2 cellular contexts compared by ENCODE assay signal in genomic region chr18:70296781-70297180, GRCh38.
TF ChIP-seq lines count a peak whose summit lies in the region.

No MANE protein-coding gene starts in this region.

TF ChIP-seq in A549, 52 proteins besides CTCF, POLR2A, EP300 and RAD21 (continued from another document):
- TF ChIP-seq BHLHE40 (IDR thresholded peaks at IDR 0.05; ENCODE audit: low read depth, low read length): no peak
- TF ChIP-seq MAX (IDR thresholded peaks at IDR 0.05): no peak
- no peak for TF ChIP-seq HMGXB4 (CRISPR knock-in tag; IDR thresholded peaks at IDR 0.05; ENCODE audit: borderline replicate concordance)
- TF ChIP-seq MYC (IDR thresholded peaks at IDR 0.05; ENCODE audit: borderline replicate concordance, low read length): no peak
- no peak for TF ChIP-seq GATA3 (IDR thresholded peaks at IDR 0.05; ENCODE audit: borderline replicate concordance)
- TF ChIP-seq CBX8 (IDR thresholded peaks at IDR 0.05): no peak
- TF ChIP-seq POLR2AphosphoS2 (conservative IDR thresholded peaks at IDR 0.05; ENCODE audit: low read length): no peak
- no peak for TF ChIP-seq PBX3 (IDR thresholded peaks at IDR 0.05)
- TF ChIP-seq USF2 (IDR thresholded peaks at IDR 0.05): no peak

TF ChIP-seq in GM23338, 12 proteins besides CTCF, POLR2A, EP300 and RAD21 (continued from another document):
- TF ChIP-seq ETS1 (IDR thresholded peaks at IDR 0.05): no peak
- TF ChIP-seq EZH2 (IDR thresholded peaks at IDR 0.05; ENCODE audit: low read depth, unreplicated experiment): no peak
- no peak for TF ChIP-seq CREB1 (CRISPR knock-in tag; IDR thresholded peaks at IDR 0.05; ENCODE audit: low read depth)
- TF ChIP-seq REST (IDR thresholded peaks at IDR 0.05; ENCODE audit: unreplicated experiment): no peak
- TF ChIP-seq EZH2phosphoT487 (IDR thresholded peaks at IDR 0.05; ENCODE audit: unreplicated experiment): no peak
- no peak for TF ChIP-seq ZNF114 (CRISPR knock-in tag; IDR thresholded peaks at IDR 0.05)
- no peak for TF ChIP-seq NANOG (IDR thresholded peaks at IDR 0.05; ENCODE audit: borderline replicate concordance)
- TF ChIP-seq ZNF462 (CRISPR knock-in tag; IDR thresholded peaks at IDR 0.05): no peak
